In genomic region chr16:80540516-80541305, GRCh38 we compare ENCODE assay signal across 8 cellular contexts. TPM values are rescaled to one million over a fixed set of nuclear protein-coding genes. Genes with fewer than 3 reads are reported as not detected.
DNase-seq lines count a peak whose midpoint lies in the region; ATAC-seq and TF ChIP-seq lines count a peak whose summit lies in the region.

Gene DYNLRB2, plus strand, starts transcription at chr16:80540993. Its CDS starts 84 bp downstream, at chr16:80541077.

- peaks cover 6% of the 10 kb centered on the region; the same call in 1 of the 2 replicates for H3K9me3 ChIP-seq in DOHH2 (ENCODE audit: control insufficient read depth, insufficient read depth, low read length)
- H3K9me3 ChIP-seq in thoracic aorta = no peaks in the 10 kb centered on the region

- no peaks in the 10 kb centered on the region for H3F3A ChIP-seq in DOHH2 (ENCODE audit: control insufficient read depth, insufficient read depth)

- peaks cover 12% of the 10 kb centered on the region for H3K4me1 ChIP-seq in DOHH2 (ENCODE audit: control insufficient read depth, low read length)
- H3K4me1 ChIP-seq in thoracic aorta (ENCODE audit: control insufficient read depth in 1 of 2, low read depth in 2 of 2) = peaks cover 2 to 6% of the 10 kb centered on the region in 2 donors

- H3K79me2 ChIP-seq in DOHH2 (ENCODE audit: control insufficient read depth, low read length) = no peaks in the 10 kb centered on the region

- ATAC-seq in GM21737 (IDR thresholded peaks at IDR 0.05; ENCODE audit: unreplicated experiment) (peak; percentile 98), SK-N-SH treated with all-trans-retinoic acid at 6 μM for 48 hours (peak; percentile 96), Right ventricle myocardium superior (ENCODE audit: poor library complexity) (peak; percentile 100), thoracic aorta (ENCODE audit: insufficient number of reproducible peaks, low FRiP score, low read depth) (peak; percentile 93)
- peak; percentile 90 for ATAC-seq in activated naive CD8-positive, alpha-beta T cell treated with anti-CD3 and anti-CD28 coated beads, Interleukin-2, amount 50 U/mL, for 24 hours

- DNase-seq in LHCN-M2 (ENCODE audit: low read depth) = peak; percentile 83
- peak; percentile 94 for DNase-seq in activated naive CD8-positive, alpha-beta T cell treated with anti-CD3 and anti-CD28 coated beads, Interleukin-2, amount 50 U/mL, for 24 hours
- peak; percentile 95 for DNase-seq in Right ventricle myocardium superior
- peak; percentile 97 for DNase-seq in osteocyte (ENCODE audit: extremely low spot score, unreplicated experiment)
- DNase-seq in thoracic aorta (ENCODE audit: low spot score) = peak; percentile 60

- peaks cover 12% of the 10 kb centered on the region for H3K27me3 Mint-ChIP-seq in activated naive CD8-positive, alpha-beta T cell treated with anti-CD3 and anti-CD28 coated beads, Interleukin-2, amount 50 U/mL, for 24 hours
- H3K27me3 Mint-ChIP-seq in osteocyte (ENCODE audit: unreplicated experiment) = peaks cover 26% of the 10 kb centered on the region

- no peaks in the 10 kb centered on the region for H3K9me2 ChIP-seq in DOHH2 (replicated peaks; ENCODE audit: control insufficient read depth, low read length)

- no peak within 1 kb of the TSS; the same call in 1 of the 2 replicates for H3K27ac ChIP-seq in DOHH2 (ENCODE audit: low read depth, low read length)
- H3K27ac ChIP-seq in thoracic aorta = peak within 1 kb of the TSS in 1 of 2 donors; percentile 33

- peak within 1 kb of the TSS; percentile 77 for H3K4me2 ChIP-seq in DOHH2 (ENCODE audit: low read length)

- peaks cover 4% of the 10 kb centered on the region for H3K36me3 Mint-ChIP-seq in activated naive CD8-positive, alpha-beta T cell treated with anti-CD3 and anti-CD28 coated beads, Interleukin-2, amount 50 U/mL, for 24 hours (ENCODE audit: low read depth)
- no peaks in the 10 kb centered on the region for H3K36me3 Mint-ChIP-seq in osteocyte (ENCODE audit: unreplicated experiment)

- peak within 1 kb of the TSS; percentile 98 for H3K27ac Mint-ChIP-seq in activated naive CD8-positive, alpha-beta T cell treated with anti-CD3 and anti-CD28 coated beads, Interleukin-2, amount 50 U/mL, for 24 hours
- peak within 1 kb of the TSS; percentile 94 for H3K27ac Mint-ChIP-seq in osteocyte (ENCODE audit: unreplicated experiment)

- H3K4me3 ChIP-seq in DOHH2 (ENCODE audit: low read length) (peak within 1 kb of the TSS; percentile 77), thoracic aorta (peak within 1 kb of the TSS; percentile 78)

- H3K9me3 Mint-ChIP-seq in activated naive CD8-positive, alpha-beta T cell treated with anti-CD3 and anti-CD28 coated beads, Interleukin-2, amount 50 U/mL, for 24 hours = peaks cover 6% of the 10 kb centered on the region
- H3K9me3 Mint-ChIP-seq in osteocyte (ENCODE audit: unreplicated experiment) = no peaks in the 10 kb centered on the region

- no peaks in the 10 kb centered on the region for H4K20me1 ChIP-seq in DOHH2 (ENCODE audit: control insufficient read depth, insufficient read depth, low read depth, low read length)

- no peak for TF ChIP-seq CTCF in DOHH2 (IDR thresholded peaks at IDR 0.05; ENCODE audit: low read depth, low read length, poor library complexity, severe bottlenecking)
- TF ChIP-seq CTCF in osteocyte (IDR thresholded peaks at IDR 0.05) = no peak
- TF ChIP-seq CTCF in thoracic aorta (IDR thresholded peaks at IDR 0.05) = no peak

- H3K4me3 Mint-ChIP-seq in activated naive CD8-positive, alpha-beta T cell treated with anti-CD3 and anti-CD28 coated beads, Interleukin-2, amount 50 U/mL, for 24 hours = peak within 1 kb of the TSS; percentile 89
- peak within 1 kb of the TSS; percentile 91 for H3K4me3 Mint-ChIP-seq in osteocyte (ENCODE audit: unreplicated experiment)

- H3K4me1 Mint-ChIP-seq in activated naive CD8-positive, alpha-beta T cell treated with anti-CD3 and anti-CD28 coated beads, Interleukin-2, amount 50 U/mL, for 24 hours = peaks cover 24% of the 10 kb centered on the region
- peaks cover 14% of the 10 kb centered on the region for H3K4me1 Mint-ChIP-seq in osteocyte (ENCODE audit: unreplicated experiment)

- intact Hi-C loops in Right ventricle myocardium superior (cut with DNase I) = no loop called here

- H3K36me3 ChIP-seq in DOHH2 (ENCODE audit: control insufficient read depth, low read length) (no peaks in the 10 kb centered on the region), thoracic aorta (no peaks in the 10 kb centered on the region)

- H3K27me3 ChIP-seq in DOHH2 (ENCODE audit: control insufficient read depth, low read length) = 0 out of 2 replicates have a peak, but pooled peaks cover 3% of the 10 kb centered on the region
- H3K27me3 ChIP-seq in thoracic aorta (replicated peaks; ENCODE audit: insufficient read depth) = no peaks in the 10 kb centered on the region

TF ChIP-seq in SK-N-SH treated with all-trans-retinoic acid at 6 μM for 48 hours, 23 proteins besides CTCF, POLR2A, EP300 and RAD21 (continues in another document):
- TF ChIP-seq ZFP30 (CRISPR knock-in tag; IDR thresholded peaks at IDR 0.05) (no peak), PPARA (CRISPR knock-in tag; IDR thresholded peaks at IDR 0.05; ENCODE audit: borderline replicate concordance) (no peak), TCF4 (CRISPR knock-in tag; IDR thresholded peaks at IDR 0.05; ENCODE audit: borderline replicate concordance) (peak; percentile 16; the same call in 1 of the 2 replicates), ARNTL (CRISPR knock-in tag; IDR thresholded peaks at IDR 0.05; ENCODE audit: borderline replicate concordance, low read depth) (no peak), ESRRG (CRISPR knock-in tag; IDR thresholded peaks at IDR 0.05) (no peak), BACH2 (CRISPR knock-in tag; IDR thresholded peaks at IDR 0.05; ENCODE audit: borderline replicate concordance) (0 out of 2 replicates have a peak, but pooled peaks have one; percentile 39), ZNF565 (CRISPR knock-in tag; conservative IDR thresholded peaks at IDR 0.05; ENCODE audit: low read depth) (no peak), POU6F1 (CRISPR knock-in tag; IDR thresholded peaks at IDR 0.05; ENCODE audit: borderline replicate concordance, low read depth) (no peak), TOX (CRISPR knock-in tag; IDR thresholded peaks at IDR 0.05; ENCODE audit: borderline replicate concordance) (no peak), ZFP3 (CRISPR knock-in tag; IDR thresholded peaks at IDR 0.05) (peak; percentile 65; the same call in 1 of the 2 replicates), SNAI2 (CRISPR knock-in tag; IDR thresholded peaks at IDR 0.05) (no peak), GLIS3 (CRISPR knock-in tag; IDR thresholded peaks at IDR 0.05) (no peak), CSDC2 (CRISPR knock-in tag; IDR thresholded peaks at IDR 0.05) (no peak), PATZ1 (CRISPR knock-in tag; IDR thresholded peaks at IDR 0.05; ENCODE audit: borderline replicate concordance) (no peak), ISL1 (CRISPR knock-in tag; IDR thresholded peaks at IDR 0.05) (no peak), ZNF70 (CRISPR knock-in tag; IDR thresholded peaks at IDR 0.05) (no peak), CSRNP3 (CRISPR knock-in tag; IDR thresholded peaks at IDR 0.05) (0 out of 2 replicates have a peak, but pooled peaks have one; percentile 20)

RNA-seq across cellular contexts. Expression of gene DYNLRB2, which starts in this region (rescaled TPM):
- total RNA-seq in LHCN-M2 (2014; rRNA removed) (not detected in 2 replicates), Right ventricle myocardium superior (1.1 TPM), osteocyte (not detected in 2 replicates), thoracic aorta (not detected)
- not detected for polyA plus RNA-seq in LHCN-M2 (2012)

Comparison
In these comparisons a context has a peak if more than half of its experiments do, and no peak if none do; other contexts are left out.
1. Peak in DNase-seq in LHCN-M2; RNA of the gene not detected or under 1 TPM.
2. Peak in DNase-seq in osteocyte; RNA of the gene not detected or under 1 TPM.
3. Peak in DNase-seq, ATAC-seq and H3K4me3 ChIP-seq in thoracic aorta; RNA of the gene not detected or under 1 TPM.